ENCODE assay signal across 16 cellular contexts in the genomic region with DNA sequence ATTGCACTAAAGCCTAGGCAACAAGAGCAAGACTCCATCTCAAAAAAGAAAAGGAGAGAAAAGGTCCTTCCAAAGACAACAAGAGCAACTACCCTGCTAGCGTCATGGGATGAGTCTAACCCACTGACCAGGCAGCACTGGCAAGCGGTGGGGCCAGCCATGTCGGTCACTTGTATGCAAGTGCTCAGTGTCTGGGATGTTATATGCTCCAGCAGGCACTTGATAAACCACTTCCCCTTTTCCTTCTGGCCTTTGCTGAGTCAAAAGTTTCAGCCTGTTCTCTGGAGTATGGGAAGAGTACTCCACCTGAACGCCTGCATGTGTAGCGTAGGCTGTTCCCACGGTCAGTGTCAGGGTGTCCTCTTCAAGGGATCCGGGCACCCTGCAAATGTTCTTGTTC. TPM values are rescaled to one million over a fixed set of nuclear protein-coding genes. Genes with fewer than 3 reads are reported as not detected.
A peak's percentile ranks its signal among the peaks of the same experiment; 100 is the strongest.
DNase-seq lines count a peak whose midpoint lies in the region; ATAC-seq and TF ChIP-seq lines count a peak whose summit lies in the region.
"Had no signal": no experiment of that assay in that cellular context is flagged by ENCODE, and none has a peak within 500 bp of the region (broad histone marks: within the 10 kb centered on the region; RNA-seq: fewer than 3 reads in every experiment).

No MANE protein-coding gene starts in this region.

- no peak overlapping the region for H3K27ac ChIP-seq in naive thymus-derived CD4-positive, alpha-beta T cell (ENCODE audit: low read depth, low read length)

- ATAC-seq in activated B cell treated with CpG ODN at 0.5 μM for 24 hours (ENCODE audit: low read depth) (peak; percentile 25), GM21367 (IDR thresholded peaks at IDR 0.05; ENCODE audit: unreplicated experiment) (no peak), GM21825 (IDR thresholded peaks at IDR 0.05; ENCODE audit: unreplicated experiment) (no peak)
- peak; percentile 45 for ATAC-seq in naive thymus-derived CD4-positive, alpha-beta T cell

- DNase-seq in CD1c-positive myeloid dendritic cell (ENCODE audit: extremely low spot score) (peak; percentile 78), NB4 (ENCODE audit: low read depth) (peak; percentile 76), activated B cell treated with CpG ODN at 0.5 μM for 24 hours (no peak), NCI-H524 (lab: John Stamatoyannopoulos, UW) (no peak), GM19240 (ENCODE audit: insufficient read length, low spot score) (no peak)
- DNase-seq in naive thymus-derived CD4-positive, alpha-beta T cell, result no peak
- DNase-seq: activated CD4-positive, alpha-beta T cell treated with anti-CD3 and anti-CD28 coated beads for 48 hours; DMS 273 treated with DMSO at 0.1 percent for 48 hours; hypothalamus; left cardiac atrium; NCI-H187 treated with DMSO at 0.1 percent for 48 hours; NCI-H524 treated with DMSO at 0.1 percent for 48 hours had no signal

- peaks cover 0 to 4% (median 0%) of the 10 kb centered on the region in 3 experiments for H3K36me3 ChIP-seq in naive thymus-derived CD4-positive, alpha-beta T cell (ENCODE audit: control insufficient read depth in 2 of 3, insufficient read depth in 3 of 3, low read length in 3 of 3)

- no peaks in the 10 kb centered on the region for H3K27me3 ChIP-seq in naive thymus-derived CD4-positive, alpha-beta T cell (ENCODE audit: control insufficient read depth in 2 of 2, insufficient read depth in 2 of 2, low read length in 2 of 2)

- no peaks in the 10 kb centered on the region for H3K9me3 ChIP-seq in naive thymus-derived CD4-positive, alpha-beta T cell (ENCODE audit: control insufficient read depth in 2 of 3, low read length in 3 of 3)

- H3K9me3 Mint-ChIP-seq in activated B cell treated with CpG ODN at 0.5 μM for 24 hours, result no peaks in the 10 kb centered on the region
- H3K9me3 Mint-ChIP-seq in naive thymus-derived CD4-positive, alpha-beta T cell, result peaks cover 0 to 4% (median 0%) of the 10 kb centered on the region in 11 donors

- peaks cover 15% of the 10 kb centered on the region for H3K36me3 Mint-ChIP-seq in activated B cell treated with CpG ODN at 0.5 μM for 24 hours (ENCODE audit: low read depth)
- H3K36me3 Mint-ChIP-seq in naive thymus-derived CD4-positive, alpha-beta T cell, result peaks cover 0 to 30% (median 10%) of the 10 kb centered on the region in 5 donors

- no peak overlapping the region for H3K27ac Mint-ChIP-seq in activated B cell treated with CpG ODN at 0.5 μM for 24 hours
- H3K27ac Mint-ChIP-seq in naive thymus-derived CD4-positive, alpha-beta T cell, result no peak overlapping the region
- H3K27ac Mint-ChIP-seq: activated naive CD8-positive, alpha-beta T cell; T-helper 1 cell treated with Interleukin-12 subunit alpha and Interleukin-12 subunit beta and Interleukin-4 antibody, amounts not matched to agents 30 μg/mL and 1 μg/mL, for 36 hours had no signal

- TF ChIP-seq POLR2A in NB4 (IDR thresholded peaks at IDR 0.05; ENCODE audit: extremely low read depth, insufficient read length), result no peak

- intact Hi-C loops in activated B cell treated with CpG ODN at 0.5 μM for 24 hours (cut with micrococcal nuclease), result no loop called here
- intact Hi-C loops in naive thymus-derived CD4-positive, alpha-beta T cell (cut with micrococcal nuclease), result no loop called here

- POLR2A ChIA-PET in activated B cell treated with CpG ODN at 0.5 μM for 24 hours (lab: Charles Lee), result interaction anchor here (0.6 kb wide), 1 partner anchor 70 kb away, joined by 5 read pairs; no protein-coding TSS in a partner anchor
- POLR2A ChIA-PET in naive thymus-derived CD4-positive, alpha-beta T cell (lab: Charles Lee), result no interaction called here

- CTCF ChIA-PET in activated B cell treated with CpG ODN at 0.5 μM for 24 hours (lab: Charles Lee), result no interaction called here
- CTCF ChIA-PET in naive thymus-derived CD4-positive, alpha-beta T cell (lab: Charles Lee), result no interaction called here

- peaks cover 13% of the 10 kb centered on the region for H3K4me1 Mint-ChIP-seq in activated B cell treated with CpG ODN at 0.5 μM for 24 hours
- peaks cover 0 to 45% (median 21%) of the 10 kb centered on the region in 7 donors for H3K4me1 Mint-ChIP-seq in naive thymus-derived CD4-positive, alpha-beta T cell

- H3K4me3 ChIP-seq in NB4 (ENCODE audit: low read depth, low read length), result no peak overlapping the region
- no peak overlapping the region for H3K4me3 ChIP-seq in naive thymus-derived CD4-positive, alpha-beta T cell (ENCODE audit: low read length)

- H3K4me3 Mint-ChIP-seq in activated B cell treated with CpG ODN at 0.5 μM for 24 hours, result no peak overlapping the region
- H3K4me3 Mint-ChIP-seq in naive thymus-derived CD4-positive, alpha-beta T cell, result no peak overlapping the region
- H3K4me3 Mint-ChIP-seq: activated naive CD8-positive, alpha-beta T cell; T-helper 1 cell treated with Interleukin-12 subunit alpha and Interleukin-12 subunit beta and Interleukin-4 antibody, amounts not matched to agents 30 μg/mL and 1 μg/mL, for 36 hours had no signal

- H3K4me1 ChIP-seq in naive thymus-derived CD4-positive, alpha-beta T cell (ENCODE audit: control insufficient read depth in 2 of 2, insufficient read depth in 2 of 2, low read length in 2 of 2), result no peaks in the 10 kb centered on the region

- H3K27me3 Mint-ChIP-seq in activated B cell treated with CpG ODN at 0.5 μM for 24 hours, result no peaks in the 10 kb centered on the region
- no peaks in the 10 kb centered on the region for H3K27me3 Mint-ChIP-seq in naive thymus-derived CD4-positive, alpha-beta T cell
- H3K27me3 Mint-ChIP-seq: activated naive CD8-positive, alpha-beta T cell had no signal

- TF ChIP-seq CTCF in NB4 (IDR thresholded peaks at IDR 0.05; ENCODE audit: low read depth, low read length) (no peak), activated B cell treated with CpG ODN at 0.5 μM for 24 hours (IDR thresholded peaks at IDR 0.05) (no peak)

RNA-seq across cellular contexts. Expression of gene MXD3, which starts 9.2 kb away (rescaled TPM):
- 7.6 and 9.1 TPM in 2 replicates for total RNA-seq in activated B cell treated with CpG ODN at 0.5 μM for 24 hours
- total RNA-seq in naive thymus-derived CD4-positive, alpha-beta T cell, result 10 to 100 TPM in 4 of 5 experiments, 1 to 10 TPM in 1; 8.8 to 39.8 (median 18.3) TPM
- under 1 TPM; 0.63 to 0.75 TPM for polyA plus RNA-seq in naive thymus-derived CD4-positive, alpha-beta T cell

RNA-seq across cellular contexts. Expression of gene PRELID1, which starts 17.3 kb away (rescaled TPM):
- 141 and 160 TPM in 2 replicates for total RNA-seq in activated B cell treated with CpG ODN at 0.5 μM for 24 hours
- total RNA-seq in naive thymus-derived CD4-positive, alpha-beta T cell, result 100 to 1,000 TPM in 1 of 5 experiments, 10 to 100 TPM in 4; 49.0 to 172 (median 57.2) TPM
- polyA plus RNA-seq in naive thymus-derived CD4-positive, alpha-beta T cell, result 100 to 1,000 TPM; 155 to 177 TPM

RNA-seq across cellular contexts. Expression of gene RAB24, which starts 17.4 kb away (rescaled TPM):
- 35.6 and 36.3 TPM in 2 replicates for total RNA-seq in activated B cell treated with CpG ODN at 0.5 μM for 24 hours
- total RNA-seq in naive thymus-derived CD4-positive, alpha-beta T cell, result 10 to 100 TPM; 18.0 to 47.5 (median 24.3) TPM
- polyA plus RNA-seq in naive thymus-derived CD4-positive, alpha-beta T cell, result 10 to 100 TPM; 14.9 to 17.1 TPM

RNA-seq across cellular contexts. Expression of gene LMAN2, which starts 30.6 kb away (rescaled TPM):
- total RNA-seq in activated B cell treated with CpG ODN at 0.5 μM for 24 hours, result 88.0 and 89.7 TPM in 2 replicates
- 100 to 1,000 TPM in 2 of 5 experiments, 10 to 100 TPM in 3; 71.8 to 144 (median 99.7) TPM for total RNA-seq in naive thymus-derived CD4-positive, alpha-beta T cell
- 100 to 1,000 TPM; 194 to 202 TPM for polyA plus RNA-seq in naive thymus-derived CD4-positive, alpha-beta T cell

RNA-seq across cellular contexts. Expression of gene RGS14, which starts 36.8 kb away (rescaled TPM):
- 50.6 and 58.3 TPM in 2 replicates for total RNA-seq in activated B cell treated with CpG ODN at 0.5 μM for 24 hours
- total RNA-seq in naive thymus-derived CD4-positive, alpha-beta T cell, result 100 to 1,000 TPM in 3 of 5 experiments, 10 to 100 TPM in 2; 68.4 to 196 (median 112) TPM
- polyA plus RNA-seq in naive thymus-derived CD4-positive, alpha-beta T cell, result 100 to 1,000 TPM in 1 of 2 donors, 10 to 100 TPM in 1; 32.9 to 100 TPM

Comparison
In these comparisons a context has a peak if more than half of its experiments do, and no peak if none do; other contexts are left out.
1. DNase-seq: peak in CD1c-positive myeloid dendritic cell (single experiment) and NB4 (single experiment); none in activated B cell treated with CpG ODN at 0.5 μM for 24 hours (single experiment), naive thymus-derived CD4-positive, alpha-beta T cell (0 of 9), NCI-H524 (0 of 2) and GM19240 (single experiment).
2. ATAC-seq: peak in activated B cell treated with CpG ODN at 0.5 μM for 24 hours (single experiment) and naive thymus-derived CD4-positive, alpha-beta T cell (single experiment); none in GM21367 (single experiment) and GM21825 (single experiment).